9 cellular contexts compared by ENCODE assay signal in the genomic region with DNA sequence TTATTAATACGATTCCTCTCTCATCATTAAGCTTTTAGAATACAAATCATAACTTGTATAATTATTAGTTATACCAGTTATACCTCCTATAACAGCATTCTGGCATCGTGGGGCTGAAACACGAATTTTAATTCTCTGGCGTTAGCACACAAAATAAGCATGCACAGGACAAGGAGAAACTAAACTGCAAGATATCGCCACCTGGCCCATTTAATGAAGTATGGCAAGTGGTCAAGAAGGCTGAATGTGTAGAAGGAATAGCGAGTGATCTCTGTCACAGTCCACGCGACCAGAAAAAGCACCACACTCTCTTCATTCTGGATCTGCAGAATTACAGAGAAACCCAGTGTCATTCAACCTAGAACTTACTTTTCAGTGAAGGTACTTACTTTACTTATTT. TPM values are rescaled to one million over a fixed set of nuclear protein-coding genes. Genes with fewer than 3 reads are reported as not detected.
DNase-seq lines count a peak whose midpoint lies in the region; ATAC-seq, FAIRE-seq and TF ChIP-seq lines count a peak whose summit lies in the region.
"Had no signal": no experiment of that assay in that cellular context is flagged by ENCODE, and none has a peak within 500 bp of the region (broad histone marks: within the 10 kb centered on the region; RNA-seq: fewer than 3 reads in every experiment).

No MANE protein-coding gene starts in this region.

- H3K27ac ChIP-seq in C4-2B (no peak overlapping the region), iPS DF 6.9 (ENCODE audit: low read length) (no peak overlapping the region), thyroid gland (no peak overlapping the region)

- intact Hi-C loops in thyroid gland (cut with DNase I): no loop called here

- in situ Hi-C loops in SK-MEL-5 (cut with HindIII; ENCODE audit: low pct_unique_long_range_greater_than_20kb, low sequenced_read_pairs): no loop called here

- H3K36me3 ChIP-seq in iPS DF 6.9 (ENCODE audit: control insufficient read depth, insufficient read depth, low read length) (no peaks in the 10 kb centered on the region), thyroid gland (no peaks in the 10 kb centered on the region)

- TF ChIP-seq CTCF in C4-2B (conservative IDR thresholded peaks at IDR 0.05) (peak; percentile 58), thyroid gland (IDR thresholded peaks at IDR 0.05) (no peak)

- H3K4me3 ChIP-seq in iPS DF 6.9 (ENCODE audit: low read length): no peak overlapping the region
- no peak overlapping the region for H3K4me3 ChIP-seq in thyroid gland (replicated peaks in 1 of 3)

- no CpG with 5 or more reads among the region's 8 CpGs for WGBS in iPS DF 6.9 (ENCODE audit: insufficient coverage, insufficient read length)
- WGBS in thyroid gland, 2 donors: 62 to 63% methylated on average over 8 of the region's 8 CpGs

- no peak for FAIRE-seq in GM12892 (lab: Jason Lieb, UNC)

- TF ChIP-seq POLR2A in GM12892 (IDR thresholded peaks at IDR 0.05; ENCODE audit: low read depth, low read length) (no peak), thyroid gland (IDR thresholded peaks at IDR 0.05) (no peak)

- H3K4me1 ChIP-seq in iPS DF 6.9 (ENCODE audit: control insufficient read depth, insufficient read depth, low read length) (no peaks in the 10 kb centered on the region), thyroid gland (no peaks in the 10 kb centered on the region)

- DNase-seq in H4 (ENCODE audit: low spot score) (peak; percentile 16), SK-MEL-5 (ENCODE audit: low read depth, low spot score) (peak; percentile 72), iPS DF 6.9 (ENCODE audit: low read depth, low spot score) (peak; percentile 2), GM12892 (ENCODE audit: insufficient read length) (no peak), thyroid gland (no peak), nucleus accumbens (lab: John Stamatoyannopoulos, UW) (no peak)
- DNase-seq: NCI-H526 treated with DMSO at 0.1 percent for 48 hours had no signal

- no peaks in the 10 kb centered on the region; the same call in 1 of the 2 replicates for H3K27me3 ChIP-seq in iPS DF 6.9 (ENCODE audit: control insufficient read depth, insufficient read depth, low read length)
- H3K27me3 ChIP-seq in thyroid gland: no peaks in the 10 kb centered on the region

- no peak for ATAC-seq in HG03521 (IDR thresholded peaks at IDR 0.05; ENCODE audit: unreplicated experiment)

- H3K9me3 ChIP-seq in iPS DF 6.9 (ENCODE audit: control insufficient read depth, insufficient read depth, low read length) (no peaks in the 10 kb centered on the region), thyroid gland (no peaks in the 10 kb centered on the region)

RNA-seq across cellular contexts. Expression of gene HACD1, which starts 18.1 kb away (rescaled TPM):
- 21.7 and 35.5 TPM in 2 replicates for total RNA-seq in H4 (2014; rRNA removed; shearing (Covaris generic))
- 24.2 and 25.3 TPM in 2 replicates for total RNA-seq in SK-MEL-5 (2014; rRNA removed; shearing (Covaris generic))
- 12.7 and 13.5 TPM in 2 replicates for polyA plus RNA-seq in SK-MEL-5 (2015; cell fraction: cytosol; rRNA removed)
- polyA plus RNA-seq in SK-MEL-5 (2015; cell fraction: nucleus; rRNA removed): 13.6 and 39.9 TPM in 2 replicates
- polyA plus RNA-seq in GM12892 (2012; ENCODE audit: missing spikeins): not detected
- total RNA-seq in thyroid gland: 10 to 100 TPM in 2 of 4 donors, 1 to 10 TPM in 2; 8.9 to 19.2 (median 13.6) TPM

RNA-seq across cellular contexts. Expression of gene STAM, which starts 44.9 kb away (rescaled TPM):
- 9.3 and 15.3 TPM in 2 replicates for total RNA-seq in H4 (2014; rRNA removed; shearing (Covaris generic))
- total RNA-seq in SK-MEL-5 (2014; rRNA removed; shearing (Covaris generic)): 16.8 and 17.3 TPM in 2 replicates
- polyA plus RNA-seq in SK-MEL-5 (2015; cell fraction: cytosol; rRNA removed): 14.1 and 23.0 TPM in 2 replicates
- polyA plus RNA-seq in SK-MEL-5 (2015; cell fraction: nucleus; rRNA removed): 21.3 and 27.8 TPM in 2 replicates
- polyA plus RNA-seq in GM12892 (2012; ENCODE audit: missing spikeins): 10.5 TPM
- 10 to 100 TPM; 19.4 to 23.6 (median 21.8) TPM for total RNA-seq in thyroid gland

Comparison
In these comparisons a context has a peak if more than half of its experiments do, and no peak if none do; other contexts are left out.
1. DNase-seq: peak in H4 (single experiment), SK-MEL-5 (single experiment) and iPS DF 6.9 (single experiment); none in GM12892 (single experiment), thyroid gland (0 of 2) and nucleus accumbens (0 of 56).